In the genomic region with DNA sequence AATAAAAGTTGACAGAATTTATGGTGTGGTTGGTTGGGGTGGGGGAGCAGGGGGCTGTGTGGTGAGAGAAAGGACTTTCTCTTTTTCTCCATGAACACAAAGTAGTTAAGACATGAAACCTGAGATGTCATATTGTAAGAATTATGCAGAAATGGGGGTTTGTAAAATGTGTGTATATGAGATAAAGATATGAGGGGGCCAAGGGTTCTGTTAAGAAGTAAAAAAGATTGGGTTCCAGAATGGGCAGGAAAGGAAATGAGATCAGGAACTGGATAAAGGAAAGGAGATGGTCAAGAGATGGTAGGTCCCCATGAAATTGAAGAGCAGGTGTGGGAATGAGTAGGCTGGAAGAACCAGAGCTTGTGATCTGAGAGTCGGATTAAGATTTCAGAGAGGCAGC, we compare ENCODE assay signal across 25 cellular contexts.
"Had no signal": no experiment of that assay in that cellular context is flagged by ENCODE, and none has a peak within 500 bp of the region (broad histone marks: within the 10 kb centered on the region; RNA-seq: fewer than 3 reads in every experiment).

No MANE protein-coding gene starts in this region.

- DNase-seq: activated CD4-positive, alpha-beta memory T cell treated with anti-CD3 and anti-CD28 coated beads, Interleukin-2, amount 10 ng/mL, durations not matched to agents 7 days and 5 days; activated CD4-positive, alpha-beta T cell treated with anti-CD3 and anti-CD28 coated beads for 36 hours; activated CD4-positive, alpha-beta T cell treated with anti-CD3 and anti-CD28 coated beads, Interleukin-2, amount 10 ng/mL, durations not matched to agents 7 days and 5 days; activated CD4-positive, alpha-beta T cell treated with anti-CD3 and anti-CD28 coated beads, Interleukin-2, amount 50 U/mL, for 4 hours; activated CD4-positive, CD25-positive, alpha-beta regulatory T cell; activated CD4-positive, CD25-positive, alpha-beta regulatory T cell treated with anti-CD3 and anti-CD28 coated beads, Interleukin-2, amount 50 U/mL, for 72 hours; activated CD8-positive, alpha-beta memory T cell treated with anti-CD3 and anti-CD28 coated beads, Interleukin-2, amount 50 U/mL, for 48 hours; activated gamma-delta T cell; activated naive CD4-positive, alpha-beta T cell; activated naive CD4-positive, alpha-beta T cell treated with anti-CD3 and anti-CD28 coated beads, Interleukin-2, amount 10 ng/mL, durations not matched to agents 7 days and 5 days; activated T-cell treated with anti-CD3 and anti-CD28 coated beads for 4 hours; activated T-cell treated with anti-CD3 and anti-CD28 coated beads, Interleukin-2, amount 50 U/mL, for 24 hours; activated T-cell treated with anti-CD3 and anti-CD28 coated beads, Interleukin-2, amount 50 U/mL, for 72 hours; amniotic stem cell; anterior cingulate cortex; brain microvascular endothelial cell; dorsolateral prefrontal cortex; effector memory CD4-positive, alpha-beta T cell; endodermal cell; foreskin fibroblast; head of caudate nucleus; T-helper 1 cell; T-helper 17 cell; T1000 had no signal

- ATAC-seq: activated CD4-positive, alpha-beta T cell treated with anti-CD3 and anti-CD28 coated beads for 36 hours; activated T-cell treated with anti-CD3 and anti-CD28 coated beads, Interleukin-2, amount 50 U/mL, for 72 hours; esophagus mucosa; T-helper 17 cell had no signal
